In the genomic region with DNA sequence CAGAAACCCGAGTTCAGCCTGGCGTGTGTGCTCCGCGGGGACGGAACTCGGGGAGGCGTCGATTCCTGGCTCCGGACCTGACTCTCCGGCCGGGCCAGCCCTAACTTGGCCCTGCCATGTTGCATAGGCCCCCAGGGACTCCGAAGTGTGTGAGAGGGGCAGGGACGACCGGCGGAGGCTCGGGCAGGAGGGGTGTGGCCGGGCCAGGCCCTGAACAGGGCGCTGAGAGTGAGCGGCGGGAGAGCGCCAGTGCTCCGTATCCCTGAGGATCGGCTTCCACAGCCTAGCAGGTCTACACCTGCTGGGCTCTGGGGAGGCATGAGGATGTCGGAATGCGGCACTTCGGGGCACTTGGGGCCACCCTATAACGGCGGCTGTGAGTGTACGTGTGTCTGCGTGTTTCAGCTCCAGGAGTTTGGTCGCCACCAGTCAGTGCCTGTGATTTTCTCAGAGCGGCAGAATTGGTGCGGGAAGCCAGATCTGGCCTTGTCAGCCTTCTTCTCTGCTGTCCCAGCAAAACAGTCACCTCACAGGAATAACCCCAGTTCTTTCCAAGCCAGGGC, we compare ENCODE assay signal across 1 cellular context.
TF ChIP-seq lines count a peak whose summit lies in the region.

No MANE protein-coding gene starts in this region.

TF ChIP-seq in A549, 52 proteins besides CTCF, POLR2A, EP300 and RAD21:
- no peak for TF ChIP-seq JUNB (IDR thresholded peaks at IDR 0.05)
- TF ChIP-seq, protein P1, sequence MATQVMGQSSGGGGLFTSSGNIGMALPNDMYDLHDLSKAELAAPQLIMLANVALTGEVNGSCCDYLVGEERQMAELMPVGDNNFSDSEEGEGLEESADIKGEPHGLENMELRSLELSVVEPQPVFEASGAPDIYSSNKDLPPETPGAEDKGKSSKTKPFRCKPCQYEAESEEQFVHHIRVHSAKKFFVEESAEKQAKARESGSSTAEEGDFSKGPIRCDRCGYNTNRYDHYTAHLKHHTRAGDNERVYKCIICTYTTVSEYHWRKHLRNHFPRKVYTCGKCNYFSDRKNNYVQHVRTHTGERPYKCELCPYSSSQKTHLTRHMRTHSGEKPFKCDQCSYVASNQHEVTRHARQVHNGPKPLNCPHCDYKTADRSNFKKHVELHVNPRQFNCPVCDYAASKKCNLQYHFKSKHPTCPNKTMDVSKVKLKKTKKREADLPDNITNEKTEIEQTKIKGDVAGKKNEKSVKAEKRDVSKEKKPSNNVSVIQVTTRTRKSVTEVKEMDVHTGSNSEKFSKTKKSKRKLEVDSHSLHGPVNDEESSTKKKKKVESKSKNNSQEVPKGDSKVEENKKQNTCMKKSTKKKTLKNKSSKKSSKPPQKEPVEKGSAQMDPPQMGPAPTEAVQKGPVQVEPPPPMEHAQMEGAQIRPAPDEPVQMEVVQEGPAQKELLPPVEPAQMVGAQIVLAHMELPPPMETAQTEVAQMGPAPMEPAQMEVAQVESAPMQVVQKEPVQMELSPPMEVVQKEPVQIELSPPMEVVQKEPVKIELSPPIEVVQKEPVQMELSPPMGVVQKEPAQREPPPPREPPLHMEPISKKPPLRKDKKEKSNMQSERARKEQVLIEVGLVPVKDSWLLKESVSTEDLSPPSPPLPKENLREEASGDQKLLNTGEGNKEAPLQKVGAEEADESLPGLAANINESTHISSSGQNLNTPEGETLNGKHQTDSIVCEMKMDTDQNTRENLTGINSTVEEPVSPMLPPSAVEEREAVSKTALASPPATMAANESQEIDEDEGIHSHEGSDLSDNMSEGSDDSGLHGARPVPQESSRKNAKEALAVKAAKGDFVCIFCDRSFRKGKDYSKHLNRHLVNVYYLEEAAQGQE (IDR thresholded peaks at IDR 0.05), result 0 out of 2 replicates have a peak, but pooled peaks have one; percentile 23
- no peak for TF ChIP-seq RCOR1 (IDR thresholded peaks at IDR 0.05; ENCODE audit: low read depth, low read length)
